ENCODE assay signal across 12 cellular contexts in genomic region chr5:141597394-141597793, GRCh38. TPM values are rescaled to one million over a fixed set of nuclear protein-coding genes. Genes with fewer than 3 reads are reported as not detected.
A peak's percentile ranks its signal among the peaks of the same experiment; 100 is the strongest.
DNase-seq lines count a peak whose midpoint lies in the region; ATAC-seq and TF ChIP-seq lines count a peak whose summit lies in the region.
"Had no signal": no experiment of that assay in that cellular context is flagged by ENCODE, and none has a peak within 500 bp of the region (broad histone marks: within the 10 kb centered on the region; RNA-seq: fewer than 3 reads in every experiment).

No MANE protein-coding gene starts in this region.

- H3K4me3 Mint-ChIP-seq in T-helper 2 cell treated with Interferon-gamma antibody and Interleukin-4, amounts not matched to agents 5 μg/mL and 100 μg/mL, for 36 hours: peak overlapping the region; percentile 41
- H3K4me3 Mint-ChIP-seq in activated T-helper 1 cell treated with anti-CD3 and anti-CD28 coated beads, Interleukin-12 subunit alpha, Interleukin-12 subunit beta, Interleukin-2, Interleukin-4 antibody, amounts not matched to agents 30 ng/mL and 10 ng/mL and 1 ng/mL, durations not matched to agents 14 hours and 24 hours and 36 hours: no peak overlapping the region
- no peak overlapping the region for H3K4me3 Mint-ChIP-seq in naive B cell

- H3K27ac Mint-ChIP-seq in T-helper 2 cell treated with Interferon-gamma antibody and Interleukin-4, amounts not matched to agents 5 μg/mL and 100 μg/mL, for 36 hours: peak overlapping the region; percentile 35
- H3K27ac Mint-ChIP-seq in activated T-helper 1 cell treated with anti-CD3 and anti-CD28 coated beads, Interleukin-12 subunit alpha, Interleukin-12 subunit beta, Interleukin-2, Interleukin-4 antibody, amounts not matched to agents 30 ng/mL and 10 ng/mL and 1 ng/mL, durations not matched to agents 14 hours and 24 hours and 36 hours: peak overlapping the region; percentile 5
- H3K27ac Mint-ChIP-seq in naive B cell: peak overlapping the region in 4 of 6 donors; percentile 8 to 79 (median 24)

- TF ChIP-seq CTCF in omental fat pad (IDR thresholded peaks at IDR 0.05): no peak

- H3K9me3 Mint-ChIP-seq in T-helper 2 cell treated with Interferon-gamma antibody and Interleukin-4, amounts not matched to agents 5 μg/mL and 100 μg/mL, for 36 hours: no peaks in the 10 kb centered on the region
- H3K9me3 Mint-ChIP-seq in activated T-helper 1 cell treated with anti-CD3 and anti-CD28 coated beads, Interleukin-12 subunit alpha, Interleukin-12 subunit beta, Interleukin-2, Interleukin-4 antibody, amounts not matched to agents 30 ng/mL and 10 ng/mL and 1 ng/mL, durations not matched to agents 14 hours and 24 hours and 36 hours: no peaks in the 10 kb centered on the region
- peaks cover 0 to 5% (median 0%) of the 10 kb centered on the region in 7 donors for H3K9me3 Mint-ChIP-seq in naive B cell

- no peaks in the 10 kb centered on the region for H3K27me3 Mint-ChIP-seq in T-helper 2 cell treated with Interferon-gamma antibody and Interleukin-4, amounts not matched to agents 5 μg/mL and 100 μg/mL, for 36 hours (ENCODE audit: low read depth)
- no peaks in the 10 kb centered on the region for H3K27me3 Mint-ChIP-seq in activated T-helper 1 cell treated with anti-CD3 and anti-CD28 coated beads, Interleukin-12 subunit alpha, Interleukin-12 subunit beta, Interleukin-2, Interleukin-4 antibody, amounts not matched to agents 30 ng/mL and 10 ng/mL and 1 ng/mL, durations not matched to agents 14 hours and 24 hours and 36 hours (ENCODE audit: insufficient read depth)
- no peaks in the 10 kb centered on the region for H3K27me3 Mint-ChIP-seq in naive B cell

- ATAC-seq in HG02610 (IDR thresholded peaks at IDR 0.05; ENCODE audit: unreplicated experiment) (peak; percentile 43), naive B cell (ENCODE audit: low read depth in 2 of 2) (peak; percentile 10 to 21), omental fat pad (ENCODE audit: low FRiP score) (no peak), GM21528 (IDR thresholded peaks at IDR 0.05; ENCODE audit: low FRiP score, unreplicated experiment) (no peak)

- no peak for DNase-seq in T-helper 2 cell treated with Interferon-gamma antibody and Interleukin-4, amounts not matched to agents 5 μg/mL and 100 μg/mL, for 36 hours (ENCODE audit: low spot score)
- DNase-seq in T-helper 2 cell (no peak), naive B cell (no peak), NCI-H345 (lab: John Stamatoyannopoulos, UW) (no peak), omental fat pad (ENCODE audit: low spot score) (no peak)
- no peak for DNase-seq in activated T-helper 1 cell treated with anti-CD3 and anti-CD28 coated beads, Interleukin-12 subunit alpha, Interleukin-12 subunit beta, Interleukin-2, Interleukin-4 antibody, amounts not matched to agents 30 ng/mL and 10 ng/mL and 1 ng/mL, durations not matched to agents 14 hours and 24 hours and 36 hours (ENCODE audit: low spot score)
- DNase-seq: activated CD4-positive, alpha-beta T cell treated with anti-CD3 and anti-CD28 coated beads, Interleukin-2, amount 50 U/mL, for 48 hours; GDM1; NCI-H1930; stimulated activated CD8-positive, alpha-beta memory T cell treated with anti-CD3 and anti-CD28 coated beads, Interleukin-4, amount 100 ng/mL, for 48 hours had no signal

- H3K36me3 Mint-ChIP-seq in T-helper 2 cell treated with Interferon-gamma antibody and Interleukin-4, amounts not matched to agents 5 μg/mL and 100 μg/mL, for 36 hours (ENCODE audit: low read depth): peaks cover 16% of the 10 kb centered on the region
- H3K36me3 Mint-ChIP-seq in activated T-helper 1 cell treated with anti-CD3 and anti-CD28 coated beads, Interleukin-12 subunit alpha, Interleukin-12 subunit beta, Interleukin-2, Interleukin-4 antibody, amounts not matched to agents 30 ng/mL and 10 ng/mL and 1 ng/mL, durations not matched to agents 14 hours and 24 hours and 36 hours (ENCODE audit: low read depth): peaks cover 10% of the 10 kb centered on the region
- H3K36me3 Mint-ChIP-seq in naive B cell: peaks cover 6 to 10% of the 10 kb centered on the region in 2 donors

- H3K4me1 Mint-ChIP-seq in T-helper 2 cell treated with Interferon-gamma antibody and Interleukin-4, amounts not matched to agents 5 μg/mL and 100 μg/mL, for 36 hours (ENCODE audit: low read depth): peaks cover 60% of the 10 kb centered on the region
- peaks cover 66% of the 10 kb centered on the region for H3K4me1 Mint-ChIP-seq in activated T-helper 1 cell treated with anti-CD3 and anti-CD28 coated beads, Interleukin-12 subunit alpha, Interleukin-12 subunit beta, Interleukin-2, Interleukin-4 antibody, amounts not matched to agents 30 ng/mL and 10 ng/mL and 1 ng/mL, durations not matched to agents 14 hours and 24 hours and 36 hours (ENCODE audit: low read depth)
- H3K4me1 Mint-ChIP-seq in naive B cell: peaks cover 34 to 56% (median 38%) of the 10 kb centered on the region in 3 donors

- intact Hi-C loops in activated T-helper 1 cell treated with anti-CD3 and anti-CD28 coated beads, Interleukin-12 subunit alpha, Interleukin-12 subunit beta, Interleukin-2, Interleukin-4 antibody, amounts not matched to agents 30 ng/mL and 10 ng/mL and 1 ng/mL, durations not matched to agents 14 hours and 24 hours and 36 hours (cut with micrococcal nuclease): loop anchor here (1.0 kb wide), 1 partner anchor 8 kb away; no protein-coding TSS in a partner anchor

RNA-seq across cellular contexts. Expression of gene DIAPH1, which starts 21.4 kb away (rescaled TPM):
- 221 and 234 TPM in 2 replicates for total RNA-seq in activated T-helper 1 cell treated with anti-CD3 and anti-CD28 coated beads, Interleukin-12 subunit alpha, Interleukin-12 subunit beta, Interleukin-2, Interleukin-4 antibody, amounts not matched to agents 30 ng/mL and 10 ng/mL and 1 ng/mL, durations not matched to agents 14 hours and 24 hours and 36 hours
- polyA plus RNA-seq in naive B cell (ENCODE audit: low read depth in 6 of 6): 10 to 100 TPM; 29.5 to 54.9 (median 45.9) TPM
- 10 to 100 TPM; 35.5 to 93.2 (median 47.9) TPM for total RNA-seq in omental fat pad

RNA-seq across cellular contexts. Expression of gene HDAC3, which starts 39.3 kb away (rescaled TPM):
- 83.1 and 87.2 TPM in 2 replicates for total RNA-seq in activated T-helper 1 cell treated with anti-CD3 and anti-CD28 coated beads, Interleukin-12 subunit alpha, Interleukin-12 subunit beta, Interleukin-2, Interleukin-4 antibody, amounts not matched to agents 30 ng/mL and 10 ng/mL and 1 ng/mL, durations not matched to agents 14 hours and 24 hours and 36 hours
- polyA plus RNA-seq in naive B cell (ENCODE audit: low read depth in 6 of 6): 100 to 1,000 TPM in 3 of 6 donors, 10 to 100 TPM in 3; 88.0 to 173 (median 99.5) TPM
- 10 to 100 TPM; 31.5 to 50.6 (median 38.5) TPM for total RNA-seq in omental fat pad

RNA-seq across cellular contexts. Expression of gene RELL2, which starts 39.4 kb away (rescaled TPM):
- total RNA-seq in activated T-helper 1 cell treated with anti-CD3 and anti-CD28 coated beads, Interleukin-12 subunit alpha, Interleukin-12 subunit beta, Interleukin-2, Interleukin-4 antibody, amounts not matched to agents 30 ng/mL and 10 ng/mL and 1 ng/mL, durations not matched to agents 14 hours and 24 hours and 36 hours: 19.3 and 19.5 TPM in 2 replicates
- polyA plus RNA-seq in naive B cell (ENCODE audit: low read depth in 6 of 6): 1 to 10 TPM; 1.3 to 3.8 (median 2.3) TPM
- total RNA-seq in omental fat pad: 1 to 10 TPM; 1.0 to 4.3 (median 2.9) TPM

RNA-seq across cellular contexts. Expression of gene FCHSD1, which starts 53.8 kb away (rescaled TPM):
- total RNA-seq in activated T-helper 1 cell treated with anti-CD3 and anti-CD28 coated beads, Interleukin-12 subunit alpha, Interleukin-12 subunit beta, Interleukin-2, Interleukin-4 antibody, amounts not matched to agents 30 ng/mL and 10 ng/mL and 1 ng/mL, durations not matched to agents 14 hours and 24 hours and 36 hours: 37.0 and 37.1 TPM in 2 replicates
- polyA plus RNA-seq in naive B cell (ENCODE audit: low read depth in 6 of 6): 10 to 100 TPM in 2 of 6 donors, 1 to 10 TPM in 4; 4.9 to 12.1 (median 8.2) TPM
- total RNA-seq in omental fat pad: 10 to 100 TPM; 11.2 to 19.7 (median 15.5) TPM

Comparison
In these comparisons a context has a peak if more than half of its experiments do, and no peak if none do; other contexts are left out.
1. ATAC-seq: peak in HG02610 (single experiment) and naive B cell (2 of 2); none in omental fat pad (single experiment) and GM21528 (single experiment).
2. Peak in every context shown above with its lines, with median percentiles within 50 percentile points of each other: H3K27ac Mint-ChIP-seq.